In the genomic region with DNA sequence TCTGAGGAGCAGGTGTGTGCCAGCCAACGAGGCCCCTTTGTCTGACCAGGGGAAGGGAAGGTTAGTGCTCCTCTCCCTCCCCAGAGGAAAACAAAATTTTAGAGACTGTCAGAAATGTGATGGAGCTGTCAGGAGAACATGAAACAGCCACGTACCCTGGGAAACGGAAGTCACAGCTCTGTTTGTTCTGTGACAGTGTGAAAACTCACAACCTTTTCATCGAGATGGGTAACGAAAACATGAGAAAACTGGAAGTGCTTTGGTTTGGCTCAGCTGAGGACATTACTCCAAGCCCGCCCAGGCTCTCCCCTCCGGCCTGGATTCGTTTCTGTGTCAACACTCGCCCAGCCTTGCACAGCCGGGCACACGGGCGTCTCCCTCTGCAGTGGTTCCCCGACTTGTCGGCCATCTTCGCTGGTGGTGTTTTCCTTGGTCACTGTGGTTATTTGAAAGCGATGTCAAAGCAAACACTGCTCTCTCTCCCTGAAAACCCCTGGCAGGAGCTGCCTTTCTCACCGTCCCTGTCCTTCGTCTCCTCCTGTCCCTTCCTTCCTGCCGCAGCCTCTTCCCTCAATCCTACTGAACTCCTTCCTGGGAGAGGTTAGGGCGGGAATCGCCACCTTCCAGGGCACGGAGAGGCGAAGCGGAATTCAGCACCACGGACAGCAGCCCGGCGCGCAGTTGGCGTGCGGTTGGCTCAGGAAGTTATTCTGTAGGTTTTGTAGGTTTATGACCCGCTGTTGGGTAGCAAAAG, we compare ENCODE assay signal across 1 cellular context.
A peak's percentile ranks its signal among the peaks of the same experiment; 100 is the strongest.
TF ChIP-seq lines count a peak whose summit lies in the region.

No MANE protein-coding gene starts in this region.

TF ChIP-seq in HepG2, 621 proteins besides CTCF, POLR2A, EP300 and RAD21 (continued from another document and continues in another):
- TF ChIP-seq, protein P1, sequence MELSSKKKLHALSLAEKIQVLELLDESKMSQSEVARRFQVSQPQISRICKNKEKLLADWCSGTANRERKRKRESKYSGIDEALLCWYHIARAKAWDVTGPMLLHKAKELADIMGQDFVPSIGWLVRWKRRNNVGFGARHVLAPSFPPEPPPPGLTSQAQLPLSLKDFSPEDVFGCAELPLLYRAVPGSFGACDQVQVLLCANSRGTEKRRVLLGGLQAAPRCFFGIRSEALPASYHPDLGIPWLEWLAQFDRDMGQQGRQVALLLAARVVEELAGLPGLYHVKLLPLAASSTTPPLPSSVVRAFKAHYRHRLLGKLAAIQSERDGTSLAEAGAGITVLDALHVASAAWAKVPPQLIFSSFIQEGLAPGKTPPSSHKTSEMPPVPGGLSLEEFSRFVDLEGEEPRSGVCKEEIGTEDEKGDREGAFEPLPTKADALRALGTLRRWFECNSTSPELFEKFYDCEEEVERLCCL (CRISPR knock-in tag; IDR thresholded peaks at IDR 0.05; ENCODE audit: borderline replicate concordance), result peak; percentile 53; the same call in 1 of the 2 replicates
- peak; percentile 94 for TF ChIP-seq ZNF331 (CRISPR knock-in tag; IDR thresholded peaks at IDR 0.05)
- TF ChIP-seq ZNF766 (CRISPR knock-in tag; IDR thresholded peaks at IDR 0.05; ENCODE audit: borderline replicate concordance), result peak; percentile 92; the same call in 1 of the 2 replicates
- no peak for TF ChIP-seq NR2F1 (CRISPR knock-in tag; IDR thresholded peaks at IDR 0.05)
- TF ChIP-seq, protein P2, sequence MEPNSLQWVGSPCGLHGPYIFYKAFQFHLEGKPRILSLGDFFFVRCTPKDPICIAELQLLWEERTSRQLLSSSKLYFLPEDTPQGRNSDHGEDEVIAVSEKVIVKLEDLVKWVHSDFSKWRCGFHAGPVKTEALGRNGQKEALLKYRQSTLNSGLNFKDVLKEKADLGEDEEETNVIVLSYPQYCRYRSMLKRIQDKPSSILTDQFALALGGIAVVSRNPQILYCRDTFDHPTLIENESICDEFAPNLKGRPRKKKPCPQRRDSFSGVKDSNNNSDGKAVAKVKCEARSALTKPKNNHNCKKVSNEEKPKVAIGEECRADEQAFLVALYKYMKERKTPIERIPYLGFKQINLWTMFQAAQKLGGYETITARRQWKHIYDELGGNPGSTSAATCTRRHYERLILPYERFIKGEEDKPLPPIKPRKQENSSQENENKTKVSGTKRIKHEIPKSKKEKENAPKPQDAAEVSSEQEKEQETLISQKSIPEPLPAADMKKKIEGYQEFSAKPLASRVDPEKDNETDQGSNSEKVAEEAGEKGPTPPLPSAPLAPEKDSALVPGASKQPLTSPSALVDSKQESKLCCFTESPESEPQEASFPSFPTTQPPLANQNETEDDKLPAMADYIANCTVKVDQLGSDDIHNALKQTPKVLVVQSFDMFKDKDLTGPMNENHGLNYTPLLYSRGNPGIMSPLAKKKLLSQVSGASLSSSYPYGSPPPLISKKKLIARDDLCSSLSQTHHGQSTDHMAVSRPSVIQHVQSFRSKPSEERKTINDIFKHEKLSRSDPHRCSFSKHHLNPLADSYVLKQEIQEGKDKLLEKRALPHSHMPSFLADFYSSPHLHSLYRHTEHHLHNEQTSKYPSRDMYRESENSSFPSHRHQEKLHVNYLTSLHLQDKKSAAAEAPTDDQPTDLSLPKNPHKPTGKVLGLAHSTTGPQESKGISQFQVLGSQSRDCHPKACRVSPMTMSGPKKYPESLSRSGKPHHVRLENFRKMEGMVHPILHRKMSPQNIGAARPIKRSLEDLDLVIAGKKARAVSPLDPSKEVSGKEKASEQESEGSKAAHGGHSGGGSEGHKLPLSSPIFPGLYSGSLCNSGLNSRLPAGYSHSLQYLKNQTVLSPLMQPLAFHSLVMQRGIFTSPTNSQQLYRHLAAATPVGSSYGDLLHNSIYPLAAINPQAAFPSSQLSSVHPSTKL (CRISPR knock-in tag; IDR thresholded peaks at IDR 0.05), result peak; percentile 67
- TF ChIP-seq, protein P3, sequence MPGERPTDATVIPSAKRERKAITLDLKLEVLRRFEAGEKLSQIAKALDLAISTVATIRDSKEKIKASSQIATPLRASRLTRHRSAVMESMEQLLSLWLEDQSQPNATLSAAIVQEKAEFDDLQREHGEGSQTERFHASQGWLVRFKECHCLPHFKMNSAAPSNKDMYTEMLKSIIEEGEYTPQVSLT (CRISPR knock-in tag; IDR thresholded peaks at IDR 0.05; ENCODE audit: borderline replicate concordance, low read depth), result no peak
- no peak for TF ChIP-seq IKZF1 (IDR thresholded peaks at IDR 0.05)
- TF ChIP-seq, protein P4, sequence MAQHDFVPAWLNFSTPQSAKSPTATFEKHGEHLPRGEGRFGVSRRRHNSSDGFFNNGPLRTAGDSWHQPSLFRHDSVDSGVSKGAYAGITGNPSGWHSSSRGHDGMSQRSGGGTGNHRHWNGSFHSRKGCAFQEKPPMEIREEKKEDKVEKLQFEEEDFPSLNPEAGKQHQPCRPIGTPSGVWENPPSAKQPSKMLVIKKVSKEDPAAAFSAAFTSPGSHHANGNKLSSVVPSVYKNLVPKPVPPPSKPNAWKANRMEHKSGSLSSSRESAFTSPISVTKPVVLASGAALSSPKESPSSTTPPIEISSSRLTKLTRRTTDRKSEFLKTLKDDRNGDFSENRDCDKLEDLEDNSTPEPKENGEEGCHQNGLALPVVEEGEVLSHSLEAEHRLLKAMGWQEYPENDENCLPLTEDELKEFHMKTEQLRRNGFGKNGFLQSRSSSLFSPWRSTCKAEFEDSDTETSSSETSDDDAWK (CRISPR knock-in tag; IDR thresholded peaks at IDR 0.05), result no peak
- TF ChIP-seq, protein P5, sequence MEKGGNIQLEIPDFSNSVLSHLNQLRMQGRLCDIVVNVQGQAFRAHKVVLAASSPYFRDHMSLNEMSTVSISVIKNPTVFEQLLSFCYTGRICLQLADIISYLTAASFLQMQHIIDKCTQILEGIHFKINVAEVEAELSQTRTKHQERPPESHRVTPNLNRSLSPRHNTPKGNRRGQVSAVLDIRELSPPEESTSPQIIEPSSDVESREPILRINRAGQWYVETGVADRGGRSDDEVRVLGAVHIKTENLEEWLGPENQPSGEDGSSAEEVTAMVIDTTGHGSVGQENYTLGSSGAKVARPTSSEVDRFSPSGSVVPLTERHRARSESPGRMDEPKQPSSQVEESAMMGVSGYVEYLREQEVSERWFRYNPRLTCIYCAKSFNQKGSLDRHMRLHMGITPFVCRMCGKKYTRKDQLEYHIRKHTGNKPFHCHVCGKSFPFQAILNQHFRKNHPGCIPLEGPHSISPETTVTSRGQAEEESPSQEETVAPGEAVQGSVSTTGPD (CRISPR knock-in tag; IDR thresholded peaks at IDR 0.05), result no peak
- peak; percentile 71 for TF ChIP-seq RARA (CRISPR knock-in tag; IDR thresholded peaks at IDR 0.05)
- TF ChIP-seq RAD51 (IDR thresholded peaks at IDR 0.05; ENCODE audit: borderline replicate concordance), result no peak
- TF ChIP-seq MXI1 (IDR thresholded peaks at IDR 0.05; ENCODE audit: borderline replicate concordance, low read depth, low read length), result peak; percentile 54; the same call in 1 of the 3 replicates
- no peak for TF ChIP-seq GFI1 (CRISPR knock-in tag; IDR thresholded peaks at IDR 0.05; ENCODE audit: borderline replicate concordance)
- peak; percentile 71 for TF ChIP-seq HOXA3 (CRISPR knock-in tag; IDR thresholded peaks at IDR 0.05)
- TF ChIP-seq ZNF615 (CRISPR knock-in tag; IDR thresholded peaks at IDR 0.05; ENCODE audit: borderline replicate concordance), result peak; percentile 68; the same call in 1 of the 2 replicates
- no peak; the same call in 1 of the 2 replicates for TF ChIP-seq JUNB (CRISPR knock-in tag; IDR thresholded peaks at IDR 0.05; ENCODE audit: borderline replicate concordance)
- no peak for TF ChIP-seq ZNF724P (CRISPR knock-in tag; IDR thresholded peaks at IDR 0.05; ENCODE audit: borderline replicate concordance)
- no peak for TF ChIP-seq ZNF383 (CRISPR knock-in tag; IDR thresholded peaks at IDR 0.05; ENCODE audit: borderline replicate concordance)
- no peak for TF ChIP-seq CHD2 (IDR thresholded peaks at IDR 0.05; ENCODE audit: low read depth, low read length)
- TF ChIP-seq, protein P6, sequence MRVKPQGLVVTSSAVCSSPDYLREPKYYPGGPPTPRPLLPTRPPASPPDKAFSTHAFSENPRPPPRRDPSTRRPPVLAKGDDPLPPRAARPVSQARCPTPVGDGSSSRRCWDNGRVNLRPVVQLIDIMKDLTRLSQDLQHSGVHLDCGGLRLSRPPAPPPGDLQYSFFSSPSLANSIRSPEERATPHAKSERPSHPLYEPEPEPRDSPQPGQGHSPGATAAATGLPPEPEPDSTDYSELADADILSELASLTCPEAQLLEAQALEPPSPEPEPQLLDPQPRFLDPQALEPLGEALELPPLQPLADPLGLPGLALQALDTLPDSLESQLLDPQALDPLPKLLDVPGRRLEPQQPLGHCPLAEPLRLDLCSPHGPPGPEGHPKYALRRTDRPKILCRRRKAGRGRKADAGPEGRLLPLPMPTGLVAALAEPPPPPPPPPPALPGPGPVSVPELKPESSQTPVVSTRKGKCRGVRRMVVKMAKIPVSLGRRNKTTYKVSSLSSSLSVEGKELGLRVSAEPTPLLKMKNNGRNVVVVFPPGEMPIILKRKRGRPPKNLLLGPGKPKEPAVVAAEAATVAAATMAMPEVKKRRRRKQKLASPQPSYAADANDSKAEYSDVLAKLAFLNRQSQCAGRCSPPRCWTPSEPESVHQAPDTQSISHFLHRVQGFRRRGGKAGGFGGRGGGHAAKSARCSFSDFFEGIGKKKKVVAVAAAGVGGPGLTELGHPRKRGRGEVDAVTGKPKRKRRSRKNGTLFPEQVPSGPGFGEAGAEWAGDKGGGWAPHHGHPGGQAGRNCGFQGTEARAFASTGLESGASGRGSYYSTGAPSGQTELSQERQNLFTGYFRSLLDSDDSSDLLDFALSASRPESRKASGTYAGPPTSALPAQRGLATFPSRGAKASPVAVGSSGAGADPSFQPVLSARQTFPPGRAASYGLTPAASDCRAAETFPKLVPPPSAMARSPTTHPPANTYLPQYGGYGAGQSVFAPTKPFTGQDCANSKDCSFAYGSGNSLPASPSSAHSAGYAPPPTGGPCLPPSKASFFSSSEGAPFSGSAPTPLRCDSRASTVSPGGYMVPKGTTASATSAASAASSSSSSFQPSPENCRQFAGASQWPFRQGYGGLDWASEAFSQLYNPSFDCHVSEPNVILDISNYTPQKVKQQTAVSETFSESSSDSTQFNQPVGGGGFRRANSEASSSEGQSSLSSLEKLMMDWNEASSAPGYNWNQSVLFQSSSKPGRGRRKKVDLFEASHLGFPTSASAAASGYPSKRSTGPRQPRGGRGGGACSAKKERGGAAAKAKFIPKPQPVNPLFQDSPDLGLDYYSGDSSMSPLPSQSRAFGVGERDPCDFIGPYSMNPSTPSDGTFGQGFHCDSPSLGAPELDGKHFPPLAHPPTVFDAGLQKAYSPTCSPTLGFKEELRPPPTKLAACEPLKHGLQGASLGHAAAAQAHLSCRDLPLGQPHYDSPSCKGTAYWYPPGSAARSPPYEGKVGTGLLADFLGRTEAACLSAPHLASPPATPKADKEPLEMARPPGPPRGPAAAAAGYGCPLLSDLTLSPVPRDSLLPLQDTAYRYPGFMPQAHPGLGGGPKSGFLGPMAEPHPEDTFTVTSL (CRISPR knock-in tag; IDR thresholded peaks at IDR 0.05; ENCODE audit: borderline replicate concordance), result no peak
- TF ChIP-seq ZNF317 (CRISPR knock-in tag; IDR thresholded peaks at IDR 0.05), result 0 out of 2 replicates have a peak, but pooled peaks have one; percentile 26
- no peak for TF ChIP-seq SAFB2 (CRISPR knock-in tag; IDR thresholded peaks at IDR 0.05; ENCODE audit: borderline replicate concordance, low read depth)
- no peak for TF ChIP-seq ZFX (CRISPR knock-in tag; IDR thresholded peaks at IDR 0.05; ENCODE audit: low read depth)
- TF ChIP-seq GLI4 (CRISPR knock-in tag; IDR thresholded peaks at IDR 0.05; ENCODE audit: borderline replicate concordance), result 0 out of 2 replicates have a peak, but pooled peaks have one; percentile 33
- peak; percentile 74; the same call in 1 of the 2 replicates for TF ChIP-seq EEA1 (CRISPR knock-in tag; IDR thresholded peaks at IDR 0.05; ENCODE audit: borderline replicate concordance)
- no peak for TF ChIP-seq MAFK (conservative IDR thresholded peaks at IDR 0.05 in 1 of 2, IDR thresholded peaks at IDR 0.05 in 1 of 2; ENCODE audit: low read length in 2 of 2)
- no peak for TF ChIP-seq PHB2 (IDR thresholded peaks at IDR 0.05; ENCODE audit: partially characterized antibody)
- TF ChIP-seq ZNF564 (CRISPR knock-in tag; IDR thresholded peaks at IDR 0.05), result peak; percentile 81; the same call in 1 of the 2 replicates
- peak; percentile 84 for TF ChIP-seq HES4 (CRISPR knock-in tag; IDR thresholded peaks at IDR 0.05; ENCODE audit: borderline replicate concordance)
- no peak for TF ChIP-seq ZNF841 (CRISPR knock-in tag; IDR thresholded peaks at IDR 0.05; ENCODE audit: borderline replicate concordance)
- TF ChIP-seq, protein P7, sequence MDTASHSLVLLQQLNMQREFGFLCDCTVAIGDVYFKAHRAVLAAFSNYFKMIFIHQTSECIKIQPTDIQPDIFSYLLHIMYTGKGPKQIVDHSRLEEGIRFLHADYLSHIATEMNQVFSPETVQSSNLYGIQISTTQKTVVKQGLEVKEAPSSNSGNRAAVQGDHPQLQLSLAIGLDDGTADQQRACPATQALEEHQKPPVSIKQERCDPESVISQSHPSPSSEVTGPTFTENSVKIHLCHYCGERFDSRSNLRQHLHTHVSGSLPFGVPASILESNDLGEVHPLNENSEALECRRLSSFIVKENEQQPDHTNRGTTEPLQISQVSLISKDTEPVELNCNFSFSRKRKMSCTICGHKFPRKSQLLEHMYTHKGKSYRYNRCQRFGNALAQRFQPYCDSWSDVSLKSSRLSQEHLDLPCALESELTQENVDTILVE (CRISPR knock-in tag; IDR thresholded peaks at IDR 0.05), result peak; percentile 89
- TF ChIP-seq SRSF1 (optimal IDR thresholded peaks at IDR 0.05; ENCODE audit: low read depth, low read length), result no peak
- TF ChIP-seq SMYD3 (CRISPR knock-in tag; IDR thresholded peaks at IDR 0.05), result peak; percentile 78; the same call in 1 of the 2 replicates
- TF ChIP-seq, protein P8, sequence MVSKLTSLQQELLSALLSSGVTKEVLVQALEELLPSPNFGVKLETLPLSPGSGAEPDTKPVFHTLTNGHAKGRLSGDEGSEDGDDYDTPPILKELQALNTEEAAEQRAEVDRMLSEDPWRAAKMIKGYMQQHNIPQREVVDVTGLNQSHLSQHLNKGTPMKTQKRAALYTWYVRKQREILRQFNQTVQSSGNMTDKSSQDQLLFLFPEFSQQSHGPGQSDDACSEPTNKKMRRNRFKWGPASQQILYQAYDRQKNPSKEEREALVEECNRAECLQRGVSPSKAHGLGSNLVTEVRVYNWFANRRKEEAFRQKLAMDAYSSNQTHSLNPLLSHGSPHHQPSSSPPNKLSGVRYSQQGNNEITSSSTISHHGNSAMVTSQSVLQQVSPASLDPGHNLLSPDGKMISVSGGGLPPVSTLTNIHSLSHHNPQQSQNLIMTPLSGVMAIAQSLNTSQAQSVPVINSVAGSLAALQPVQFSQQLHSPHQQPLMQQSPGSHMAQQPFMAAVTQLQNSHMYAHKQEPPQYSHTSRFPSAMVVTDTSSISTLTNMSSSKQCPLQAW (CRISPR knock-in tag; IDR thresholded peaks at IDR 0.05), result no peak
- peak; percentile 75 for TF ChIP-seq HMG20B (CRISPR knock-in tag; conservative IDR thresholded peaks at IDR 0.05)
- TF ChIP-seq ZNF354B (CRISPR knock-in tag; IDR thresholded peaks at IDR 0.05), result no peak
- 0 out of 2 replicates have a peak, but pooled peaks have one; percentile 42 for TF ChIP-seq ZNF101 (CRISPR knock-in tag; IDR thresholded peaks at IDR 0.05; ENCODE audit: borderline replicate concordance, low read depth)
- no peak for TF ChIP-seq PAF1 (CRISPR knock-in tag; IDR thresholded peaks at IDR 0.05)
- 0 out of 2 replicates have a peak, but pooled peaks have one; percentile 78 for TF ChIP-seq ZNF160 (CRISPR knock-in tag; IDR thresholded peaks at IDR 0.05)
